ENCODE assay signal across 8 cellular contexts in the genomic region with DNA sequence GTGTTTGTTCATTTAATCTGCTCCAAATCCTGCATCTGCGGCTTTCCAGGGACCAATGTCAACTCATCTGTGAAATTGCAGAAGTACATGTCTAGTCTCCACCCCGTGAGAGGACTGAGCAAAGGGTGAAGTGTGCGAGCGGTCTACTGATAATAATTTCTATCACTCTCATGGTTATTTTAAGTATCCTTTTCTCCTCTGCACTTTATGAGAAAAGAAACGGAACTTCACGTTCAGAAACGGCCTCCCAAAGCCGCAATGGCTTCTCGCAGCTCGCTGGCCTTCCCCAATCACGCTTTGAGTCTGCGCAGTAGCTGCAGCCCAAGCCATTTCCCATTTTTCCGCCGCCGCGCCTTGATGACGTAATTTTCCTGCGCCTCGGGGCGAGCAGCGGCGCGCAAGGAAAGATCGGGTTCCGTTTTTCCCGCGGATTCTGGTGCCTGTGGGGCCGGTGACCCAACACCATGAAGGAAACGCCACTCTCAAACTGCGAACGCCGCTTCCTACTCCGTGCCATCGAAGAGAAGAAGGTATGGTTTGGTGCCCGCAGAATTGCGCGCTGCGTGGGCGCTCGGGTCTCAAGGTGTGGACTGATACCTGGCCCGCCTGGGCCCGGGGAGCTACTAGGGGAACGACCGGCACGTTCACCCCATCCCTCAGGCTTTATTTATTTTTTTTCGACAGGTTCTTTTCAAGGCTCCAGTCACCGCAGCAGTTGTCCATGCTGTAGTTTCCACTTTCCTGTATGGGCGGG. TPM values are rescaled to one million over a fixed set of nuclear protein-coding genes. Genes with fewer than 3 reads are reported as not detected.
DNase-seq lines count a peak whose midpoint lies in the region; ATAC-seq and TF ChIP-seq lines count a peak whose summit lies in the region.

A gene with protein sequence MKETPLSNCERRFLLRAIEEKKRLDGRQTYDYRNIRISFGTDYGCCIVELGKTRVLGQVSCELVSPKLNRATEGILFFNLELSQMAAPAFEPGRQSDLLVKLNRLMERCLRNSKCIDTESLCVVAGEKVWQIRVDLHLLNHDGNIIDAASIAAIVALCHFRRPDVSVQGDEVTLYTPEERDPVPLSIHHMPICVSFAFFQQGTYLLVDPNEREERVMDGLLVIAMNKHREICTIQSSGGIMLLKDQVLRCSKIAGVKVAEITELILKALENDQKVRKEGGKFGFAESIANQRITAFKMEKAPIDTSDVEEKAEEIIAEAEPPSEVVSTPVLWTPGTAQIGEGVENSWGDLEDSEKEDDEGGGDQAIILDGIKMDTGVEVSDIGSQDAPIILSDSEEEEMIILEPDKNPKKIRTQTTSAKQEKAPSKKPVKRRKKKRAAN (plus strand): TSS at position 363 of the 754 bp plus-strand sequence. CDS start 102 bp downstream, at position 465.

- H3K27ac Mint-ChIP-seq in activated naive CD4-positive, alpha-beta T cell treated with anti-CD3 and anti-CD28 coated beads, Interleukin-2, amount 50 U/mL, for 24 hours: peak within 1 kb of the TSS; percentile 100

- peaks cover 48% of the 10 kb centered on the region for H3K4me1 Mint-ChIP-seq in activated naive CD4-positive, alpha-beta T cell treated with anti-CD3 and anti-CD28 coated beads, Interleukin-2, amount 50 U/mL, for 24 hours

- peak within 1 kb of the TSS; percentile 95 for H3K4me3 Mint-ChIP-seq in activated naive CD4-positive, alpha-beta T cell treated with anti-CD3 and anti-CD28 coated beads, Interleukin-2, amount 50 U/mL, for 24 hours

- peak within 1 kb of the TSS; percentile 77 for H3K27ac ChIP-seq in temporal lobe (ENCODE audit: low read depth, low read length)

- H3K36me3 Mint-ChIP-seq in activated naive CD4-positive, alpha-beta T cell treated with anti-CD3 and anti-CD28 coated beads, Interleukin-2, amount 50 U/mL, for 24 hours: peaks cover 6% of the 10 kb centered on the region

- ATAC-seq in HG02571 (IDR thresholded peaks at IDR 0.05; ENCODE audit: unreplicated experiment) (peak; percentile 77), SK-N-SH treated with all-trans-retinoic acid at 6 μM for 48 hours (peak; percentile 81)

- H3K9me3 Mint-ChIP-seq in activated naive CD4-positive, alpha-beta T cell treated with anti-CD3 and anti-CD28 coated beads, Interleukin-2, amount 50 U/mL, for 24 hours: no peaks in the 10 kb centered on the region

- no peaks in the 10 kb centered on the region for H3K27me3 Mint-ChIP-seq in activated naive CD4-positive, alpha-beta T cell treated with anti-CD3 and anti-CD28 coated beads, Interleukin-2, amount 50 U/mL, for 24 hours

- DNase-seq in GM04504 (ENCODE audit: low read depth) (peak; percentile 88), NCI-H1092 (lab: John Stamatoyannopoulos, UW) (peak; percentile 95), globus pallidus (ENCODE audit: low spot score) (peak; percentile 91), occipital lobe (lab: John Stamatoyannopoulos, UW) (peak; percentile 87)

TF ChIP-seq in SK-N-SH treated with all-trans-retinoic acid at 6 μM for 48 hours, 23 proteins besides CTCF, POLR2A, EP300 and RAD21 (continues in another document):
- no peak for TF ChIP-seq ZNF565 (CRISPR knock-in tag; conservative IDR thresholded peaks at IDR 0.05; ENCODE audit: low read depth)
- no peak for TF ChIP-seq ZC3H10 (CRISPR knock-in tag; IDR thresholded peaks at IDR 0.05)
- TF ChIP-seq PPARA (CRISPR knock-in tag; IDR thresholded peaks at IDR 0.05; ENCODE audit: borderline replicate concordance): no peak
- peak; percentile 11; the same call in 1 of the 2 replicates for TF ChIP-seq ZNF8 (CRISPR knock-in tag; IDR thresholded peaks at IDR 0.05)
- TF ChIP-seq, protein P1, sequence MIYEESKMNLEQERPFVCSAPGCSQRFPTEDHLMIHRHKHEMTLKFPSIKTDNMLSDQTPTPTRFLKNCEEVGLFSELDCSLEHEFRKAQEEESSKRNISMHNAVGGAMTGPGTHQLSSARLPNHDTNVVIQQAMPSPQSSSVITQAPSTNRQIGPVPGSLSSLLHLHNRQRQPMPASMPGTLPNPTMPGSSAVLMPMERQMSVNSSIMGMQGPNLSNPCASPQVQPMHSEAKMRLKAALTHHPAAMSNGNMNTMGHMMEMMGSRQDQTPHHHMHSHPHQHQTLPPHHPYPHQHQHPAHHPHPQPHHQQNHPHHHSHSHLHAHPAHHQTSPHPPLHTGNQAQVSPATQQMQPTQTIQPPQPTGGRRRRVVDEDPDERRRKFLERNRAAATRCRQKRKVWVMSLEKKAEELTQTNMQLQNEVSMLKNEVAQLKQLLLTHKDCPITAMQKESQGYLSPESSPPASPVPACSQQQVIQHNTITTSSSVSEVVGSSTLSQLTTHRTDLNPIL (CRISPR knock-in tag; IDR thresholded peaks at IDR 0.05; ENCODE audit: low read depth): no peak
- no peak for TF ChIP-seq RARB (CRISPR knock-in tag; IDR thresholded peaks at IDR 0.05)
- 0 out of 2 replicates have a peak, but pooled peaks have one; percentile 38 for TF ChIP-seq SNAI2 (CRISPR knock-in tag; IDR thresholded peaks at IDR 0.05)
- peak; percentile 19; the same call in 1 of the 2 replicates for TF ChIP-seq ZFP3 (CRISPR knock-in tag; IDR thresholded peaks at IDR 0.05)
- no peak for TF ChIP-seq OSR1 (CRISPR knock-in tag; IDR thresholded peaks at IDR 0.05)
- TF ChIP-seq ZFP30 (CRISPR knock-in tag; IDR thresholded peaks at IDR 0.05): peak; percentile 28; the same call in 1 of the 2 replicates
- peak; percentile 70; the same call in 1 of the 2 replicates for TF ChIP-seq CSDC2 (CRISPR knock-in tag; IDR thresholded peaks at IDR 0.05)
- 0 out of 2 replicates have a peak, but pooled peaks have one; percentile 50 for TF ChIP-seq BACH2 (CRISPR knock-in tag; IDR thresholded peaks at IDR 0.05; ENCODE audit: borderline replicate concordance)
- TF ChIP-seq, protein P2, sequence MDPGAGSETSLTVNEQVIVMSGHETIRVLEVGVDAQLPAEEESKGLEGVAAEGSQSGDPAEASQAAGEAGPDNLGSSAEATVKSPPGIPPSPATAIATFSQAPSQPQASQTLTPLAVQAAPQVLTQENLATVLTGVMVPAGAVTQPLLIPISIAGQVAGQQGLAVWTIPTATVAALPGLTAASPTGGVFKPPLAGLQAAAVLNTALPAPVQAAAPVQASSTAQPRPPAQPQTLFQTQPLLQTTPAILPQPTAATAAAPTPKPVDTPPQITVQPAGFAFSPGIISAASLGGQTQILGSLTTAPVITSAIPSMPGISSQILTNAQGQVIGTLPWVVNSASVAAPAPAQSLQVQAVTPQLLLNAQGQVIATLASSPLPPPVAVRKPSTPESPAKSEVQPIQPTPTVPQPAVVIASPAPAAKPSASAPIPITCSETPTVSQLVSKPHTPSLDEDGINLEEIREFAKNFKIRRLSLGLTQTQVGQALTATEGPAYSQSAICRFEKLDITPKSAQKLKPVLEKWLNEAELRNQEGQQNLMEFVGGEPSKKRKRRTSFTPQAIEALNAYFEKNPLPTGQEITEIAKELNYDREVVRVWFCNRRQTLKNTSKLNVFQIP (CRISPR knock-in tag; IDR thresholded peaks at IDR 0.05; ENCODE audit: borderline replicate concordance, low read depth): no peak
- TF ChIP-seq GLIS3 (CRISPR knock-in tag; IDR thresholded peaks at IDR 0.05): no peak
- no peak for TF ChIP-seq TCF4 (CRISPR knock-in tag; IDR thresholded peaks at IDR 0.05; ENCODE audit: borderline replicate concordance)
- TF ChIP-seq ESRRG (CRISPR knock-in tag; IDR thresholded peaks at IDR 0.05): no peak
- TF ChIP-seq ZNF70 (CRISPR knock-in tag; IDR thresholded peaks at IDR 0.05): no peak
- TF ChIP-seq, protein P3, sequence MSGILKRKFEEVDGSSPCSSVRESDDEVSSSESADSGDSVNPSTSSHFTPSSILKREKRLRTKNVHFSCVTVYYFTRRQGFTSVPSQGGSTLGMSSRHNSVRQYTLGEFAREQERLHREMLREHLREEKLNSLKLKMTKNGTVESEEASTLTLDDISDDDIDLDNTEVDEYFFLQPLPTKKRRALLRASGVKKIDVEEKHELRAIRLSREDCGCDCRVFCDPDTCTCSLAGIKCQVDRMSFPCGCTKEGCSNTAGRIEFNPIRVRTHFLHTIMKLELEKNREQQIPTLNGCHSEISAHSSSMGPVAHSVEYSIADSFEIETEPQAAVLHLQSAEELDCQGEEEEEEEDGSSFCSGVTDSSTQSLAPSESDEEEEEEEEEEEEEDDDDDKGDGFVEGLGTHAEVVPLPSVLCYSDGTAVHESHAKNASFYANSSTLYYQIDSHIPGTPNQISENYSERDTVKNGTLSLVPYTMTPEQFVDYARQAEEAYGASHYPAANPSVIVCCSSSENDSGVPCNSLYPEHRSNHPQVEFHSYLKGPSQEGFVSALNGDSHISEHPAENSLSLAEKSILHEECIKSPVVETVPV (CRISPR knock-in tag; IDR thresholded peaks at IDR 0.05): no peak
- TF ChIP-seq, protein P4, sequence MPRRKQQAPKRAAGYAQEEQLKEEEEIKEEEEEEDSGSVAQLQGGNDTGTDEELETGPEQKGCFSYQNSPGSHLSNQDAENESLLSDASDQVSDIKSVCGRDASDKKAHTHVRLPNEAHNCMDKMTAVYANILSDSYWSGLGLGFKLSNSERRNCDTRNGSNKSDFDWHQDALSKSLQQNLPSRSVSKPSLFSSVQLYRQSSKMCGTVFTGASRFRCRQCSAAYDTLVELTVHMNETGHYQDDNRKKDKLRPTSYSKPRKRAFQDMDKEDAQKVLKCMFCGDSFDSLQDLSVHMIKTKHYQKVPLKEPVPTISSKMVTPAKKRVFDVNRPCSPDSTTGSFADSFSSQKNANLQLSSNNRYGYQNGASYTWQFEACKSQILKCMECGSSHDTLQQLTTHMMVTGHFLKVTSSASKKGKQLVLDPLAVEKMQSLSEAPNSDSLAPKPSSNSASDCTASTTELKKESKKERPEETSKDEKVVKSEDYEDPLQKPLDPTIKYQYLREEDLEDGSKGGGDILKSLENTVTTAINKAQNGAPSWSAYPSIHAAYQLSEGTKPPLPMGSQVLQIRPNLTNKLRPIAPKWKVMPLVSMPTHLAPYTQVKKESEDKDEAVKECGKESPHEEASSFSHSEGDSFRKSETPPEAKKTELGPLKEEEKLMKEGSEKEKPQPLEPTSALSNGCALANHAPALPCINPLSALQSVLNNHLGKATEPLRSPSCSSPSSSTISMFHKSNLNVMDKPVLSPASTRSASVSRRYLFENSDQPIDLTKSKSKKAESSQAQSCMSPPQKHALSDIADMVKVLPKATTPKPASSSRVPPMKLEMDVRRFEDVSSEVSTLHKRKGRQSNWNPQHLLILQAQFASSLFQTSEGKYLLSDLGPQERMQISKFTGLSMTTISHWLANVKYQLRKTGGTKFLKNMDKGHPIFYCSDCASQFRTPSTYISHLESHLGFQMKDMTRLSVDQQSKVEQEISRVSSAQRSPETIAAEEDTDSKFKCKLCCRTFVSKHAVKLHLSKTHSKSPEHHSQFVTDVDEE (CRISPR knock-in tag; IDR thresholded peaks at IDR 0.05): no peak; the same call in 1 of the 2 replicates
- no peak for TF ChIP-seq ARNTL (CRISPR knock-in tag; IDR thresholded peaks at IDR 0.05; ENCODE audit: borderline replicate concordance, low read depth)
- TF ChIP-seq ISL1 (CRISPR knock-in tag; IDR thresholded peaks at IDR 0.05): no peak
- TF ChIP-seq TOX (CRISPR knock-in tag; IDR thresholded peaks at IDR 0.05; ENCODE audit: borderline replicate concordance): no peak

RNA-seq across cellular contexts. Expression of the gene that starts here (rescaled TPM):
- 29.3 TPM for total RNA-seq in occipital lobe
- total RNA-seq in temporal lobe: 18.4 TPM

Comparison
In these comparisons a context has a peak if more than half of its experiments do, and no peak if none do; other contexts are left out.
1. Peak in every context shown above with its lines: DNase-seq, ATAC-seq and H3K27ac ChIP-seq.